1 cellular context compared by ENCODE assay signal in genomic region chr12:27610380-27610779, GRCh38.
A peak's percentile ranks its signal among the peaks of the same experiment; 100 is the strongest.
TF ChIP-seq lines count a peak whose summit lies in the region.

No MANE protein-coding gene starts in this region.

TF ChIP-seq in HEK293, 187 proteins besides CTCF, POLR2A, EP300 and RAD21 (continued from another document and continues in another):
- TF ChIP-seq ELK4 (IDR thresholded peaks at IDR 0.05; ENCODE audit: borderline replicate concordance, low read depth, low read length): no peak
- TF ChIP-seq PRDM10 (tag by site-specific recombination; IDR thresholded peaks at IDR 0.05): no peak
- TF ChIP-seq ZNF629 (tag by site-specific recombination; IDR thresholded peaks at IDR 0.05): peak; percentile 45; the same call in 1 of the 2 replicates
- TF ChIP-seq ZNF114 (tag by site-specific recombination; IDR thresholded peaks at IDR 0.05): no peak
- peak; percentile 18; the same call in 1 of the 2 replicates for TF ChIP-seq ZNF18 (tag by site-specific recombination; IDR thresholded peaks at IDR 0.05)
- TF ChIP-seq SP7 (tag by site-specific recombination; IDR thresholded peaks at IDR 0.05): no peak
- no peak for TF ChIP-seq ZNF76 (tag by site-specific recombination; IDR thresholded peaks at IDR 0.05; ENCODE audit: borderline replicate concordance, low read depth)
- TF ChIP-seq ZNF660 (tag by site-specific recombination; IDR thresholded peaks at IDR 0.05): no peak
- TF ChIP-seq ZNF544 (tag by site-specific recombination; IDR thresholded peaks at IDR 0.05): no peak
- TF ChIP-seq GLI2 (tag by site-specific recombination; IDR thresholded peaks at IDR 0.05; ENCODE audit: borderline replicate concordance, low read depth): no peak
- TF ChIP-seq SCRT2 (tag by site-specific recombination; IDR thresholded peaks at IDR 0.05): no peak
- no peak for TF ChIP-seq ZNF146 (tag by site-specific recombination; IDR thresholded peaks at IDR 0.05)
- TF ChIP-seq, protein P1, sequence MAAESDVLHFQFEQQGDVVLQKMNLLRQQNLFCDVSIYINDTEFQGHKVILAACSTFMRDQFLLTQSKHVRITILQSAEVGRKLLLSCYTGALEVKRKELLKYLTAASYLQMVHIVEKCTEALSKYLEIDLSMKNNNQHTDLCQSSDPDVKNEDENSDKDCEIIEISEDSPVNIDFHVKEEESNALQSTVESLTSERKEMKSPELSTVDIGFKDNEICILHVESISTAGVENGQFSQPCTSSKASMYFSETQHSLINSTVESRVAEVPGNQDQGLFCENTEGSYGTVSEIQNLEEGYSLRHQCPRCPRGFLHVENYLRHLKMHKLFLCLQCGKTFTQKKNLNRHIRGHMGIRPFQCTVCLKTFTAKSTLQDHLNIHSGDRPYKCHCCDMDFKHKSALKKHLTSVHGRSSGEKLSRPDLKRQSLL (tag by site-specific recombination; IDR thresholded peaks at IDR 0.05): no peak
- TF ChIP-seq ZNF335 (tag by site-specific recombination; conservative IDR thresholded peaks at IDR 0.05): no peak
- TF ChIP-seq ZEB2 (tag by site-specific recombination; IDR thresholded peaks at IDR 0.05): peak; percentile 81
- TF ChIP-seq ZNF843 (tag by site-specific recombination; IDR thresholded peaks at IDR 0.05): peak; percentile 46; the same call in 1 of the 2 replicates
- TF ChIP-seq ZNF707 (tag by site-specific recombination; IDR thresholded peaks at IDR 0.05): no peak
- TF ChIP-seq ZNF670 (tag by site-specific recombination; IDR thresholded peaks at IDR 0.05; ENCODE audit: low read depth): no peak
- no peak for TF ChIP-seq HOXD13 (CRISPR knock-in tag; IDR thresholded peaks at IDR 0.05; ENCODE audit: borderline replicate concordance)
- no peak; the same call in 1 of the 2 replicates for TF ChIP-seq SCRT1 (tag by site-specific recombination; IDR thresholded peaks at IDR 0.05; ENCODE audit: borderline replicate concordance)
- no peak for TF ChIP-seq SETDB1 (IDR thresholded peaks at IDR 0.05; ENCODE audit: insufficient read length, low read length)
- TF ChIP-seq MZF1 (tag by site-specific recombination; IDR thresholded peaks at IDR 0.05; ENCODE audit: borderline replicate concordance): no peak
- TF ChIP-seq ZNF138 (tag by site-specific recombination; IDR thresholded peaks at IDR 0.05; ENCODE audit: borderline replicate concordance): no peak
- TF ChIP-seq ZNF155 (tag by site-specific recombination; IDR thresholded peaks at IDR 0.05): no peak
- peak; percentile 59 for TF ChIP-seq FEZF1 (tag by site-specific recombination; IDR thresholded peaks at IDR 0.05)
- no peak for TF ChIP-seq ZBTB20 (tag by site-specific recombination; IDR thresholded peaks at IDR 0.05)
- TF ChIP-seq ZNF280D (tag by site-specific recombination; IDR thresholded peaks at IDR 0.05): no peak
- no peak for TF ChIP-seq ZNF654 (tag by site-specific recombination; IDR thresholded peaks at IDR 0.05; ENCODE audit: low read depth)
- TF ChIP-seq IKZF3 (tag by site-specific recombination; IDR thresholded peaks at IDR 0.05): 0 out of 2 replicates have a peak, but pooled peaks have one; percentile 3
- no peak for TF ChIP-seq ZNF280C (tag by site-specific recombination; IDR thresholded peaks at IDR 0.05)
- no peak for TF ChIP-seq ZNF510 (tag by site-specific recombination; IDR thresholded peaks at IDR 0.05; ENCODE audit: insufficient replicate concordance)
- TF ChIP-seq OVOL3 (tag by site-specific recombination; IDR thresholded peaks at IDR 0.05): no peak
- TF ChIP-seq KLF8 (tag by site-specific recombination; IDR thresholded peaks at IDR 0.05): no peak
- no peak for TF ChIP-seq ZFP69B (tag by site-specific recombination; IDR thresholded peaks at IDR 0.05)
- TF ChIP-seq, protein P2, sequence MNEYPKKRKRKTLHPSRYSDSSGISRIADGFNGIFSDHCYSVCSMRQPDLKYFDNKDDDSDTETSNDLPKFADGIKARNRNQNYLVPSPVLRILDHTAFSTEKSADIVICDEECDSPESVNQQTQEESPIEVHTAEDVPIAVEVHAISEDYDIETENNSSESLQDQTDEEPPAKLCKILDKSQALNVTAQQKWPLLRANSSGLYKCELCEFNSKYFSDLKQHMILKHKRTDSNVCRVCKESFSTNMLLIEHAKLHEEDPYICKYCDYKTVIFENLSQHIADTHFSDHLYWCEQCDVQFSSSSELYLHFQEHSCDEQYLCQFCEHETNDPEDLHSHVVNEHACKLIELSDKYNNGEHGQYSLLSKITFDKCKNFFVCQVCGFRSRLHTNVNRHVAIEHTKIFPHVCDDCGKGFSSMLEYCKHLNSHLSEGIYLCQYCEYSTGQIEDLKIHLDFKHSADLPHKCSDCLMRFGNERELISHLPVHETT (tag by site-specific recombination; IDR thresholded peaks at IDR 0.05): no peak
- no peak for TF ChIP-seq ZNF423 (tag by site-specific recombination; IDR thresholded peaks at IDR 0.05)
- TF ChIP-seq ZSCAN5A (tag by site-specific recombination; IDR thresholded peaks at IDR 0.05): no peak
- no peak for TF ChIP-seq ZBTB10 (tag by site-specific recombination; IDR thresholded peaks at IDR 0.05)
- TF ChIP-seq SP3 (tag by site-specific recombination; IDR thresholded peaks at IDR 0.05): no peak
- TF ChIP-seq GLIS1 (tag by site-specific recombination; IDR thresholded peaks at IDR 0.05): no peak
- no peak for TF ChIP-seq MYNN (tag by site-specific recombination; IDR thresholded peaks at IDR 0.05; ENCODE audit: borderline replicate concordance)
- no peak for TF ChIP-seq ZNF391 (tag by site-specific recombination; IDR thresholded peaks at IDR 0.05; ENCODE audit: borderline replicate concordance, low read depth)
- TF ChIP-seq ZNF558 (tag by site-specific recombination; IDR thresholded peaks at IDR 0.05): no peak
- 0 out of 2 replicates have a peak, but pooled peaks have one; percentile 28 for TF ChIP-seq TCF7L2 (IDR thresholded peaks at IDR 0.05; ENCODE audit: borderline replicate concordance, low read depth, low read length)
- no peak for TF ChIP-seq ZNF202 (tag by site-specific recombination; IDR thresholded peaks at IDR 0.05; ENCODE audit: borderline replicate concordance)
- no peak for TF ChIP-seq ZNF2 (tag by site-specific recombination; IDR thresholded peaks at IDR 0.05)
- TF ChIP-seq ZBTB48 (tag by site-specific recombination; IDR thresholded peaks at IDR 0.05): no peak
- no peak for TF ChIP-seq ZNF621 (tag by site-specific recombination; IDR thresholded peaks at IDR 0.05)
